In the genomic region with DNA sequence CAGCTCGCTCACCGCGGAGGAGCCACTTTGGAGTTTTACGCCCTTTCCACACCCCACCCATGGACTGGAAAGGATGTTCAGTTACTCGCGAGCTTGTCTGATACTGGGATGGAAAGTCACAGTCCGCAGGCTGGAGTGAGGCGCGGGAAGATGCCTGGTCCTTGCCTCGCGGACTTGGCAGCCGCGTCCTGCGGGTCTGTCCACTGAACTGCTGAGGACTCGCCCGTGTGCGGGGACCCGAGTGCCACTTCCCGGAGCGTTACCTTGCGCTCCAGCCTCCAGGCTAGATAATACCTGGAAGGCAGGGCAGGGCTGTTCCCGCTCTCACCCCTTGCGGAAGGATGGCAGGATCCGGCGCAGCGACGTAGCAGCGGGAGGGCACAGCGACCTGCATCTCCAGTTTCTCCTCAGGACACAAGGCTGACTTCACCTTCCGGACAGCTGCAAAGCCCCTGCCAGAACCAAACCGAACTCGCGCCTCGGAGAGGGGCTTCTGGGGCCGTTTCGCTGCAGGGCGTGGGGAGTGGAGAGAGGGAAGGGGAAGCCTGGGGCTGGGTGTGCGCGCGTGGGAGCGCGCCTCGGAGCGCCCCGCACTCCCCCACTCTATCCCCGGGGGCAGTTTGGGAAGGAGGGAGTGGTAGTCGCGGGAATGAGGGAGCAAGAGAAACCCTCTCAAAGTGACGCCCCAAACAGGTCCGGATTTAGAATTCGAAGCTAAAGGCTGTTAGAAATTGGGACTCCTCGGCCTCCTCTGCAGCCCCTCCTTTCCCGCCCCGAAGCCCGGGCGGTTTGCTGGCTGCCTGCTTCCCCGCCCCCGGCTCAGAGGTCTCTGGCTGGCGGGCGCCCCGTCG, we compare ENCODE assay signal across 8 cellular contexts. TPM values are rescaled to one million over a fixed set of nuclear protein-coding genes. Genes with fewer than 3 reads are reported as not detected.
DNase-seq lines count a peak whose midpoint lies in the region; ATAC-seq, FAIRE-seq and TF ChIP-seq lines count a peak whose summit lies in the region.

A gene (plus strand): TSS at position 822 of the 851 bp plus-strand sequence.

- DNase-seq in BJ (ENCODE audit: low read depth) (no peak), NCI-H69 (lab: John Stamatoyannopoulos, UW) (peak; percentile 69), iPS DF 6.9 (ENCODE audit: low read depth, low spot score) (no peak), small intestine (no peak), SHP77 treated with DMSO at 0.1 percent for 48 hours (lab: John Stamatoyannopoulos, UW) (no peak)
- DNase-seq in activated naive CD8-positive, alpha-beta T cell treated with anti-CD3 and anti-CD28 coated beads, Interleukin-2, amount 50 U/mL, for 16 hours (ENCODE audit: low read depth, low spot score), result peak; percentile 1

- H3K9me3 ChIP-seq in iPS DF 6.9 (ENCODE audit: control insufficient read depth, insufficient read depth, low read length) (no peaks in the 10 kb centered on the region), small intestine (ENCODE audit: control insufficient read depth, low read depth) (no peaks in the 10 kb centered on the region)

- ATAC-seq in GM19452 (IDR thresholded peaks at IDR 0.05; ENCODE audit: unreplicated experiment) (peak; percentile 2), GM18867 (IDR thresholded peaks at IDR 0.05; ENCODE audit: unreplicated experiment) (no peak)

- WGBS in iPS DF 6.9 (ENCODE audit: insufficient coverage, insufficient read length), result no CpG with 5 or more reads among the region's 62 CpGs
- 1 to 5% (median 4%) methylated on average over 57 to 62 of the region's 62 CpGs for WGBS in small intestine, 3 donors

- no peak for TF ChIP-seq CTCF in BJ (IDR thresholded peaks at IDR 0.05; ENCODE audit: insufficient read depth, low read depth, low read length)

- H3K4me1 ChIP-seq in iPS DF 6.9 (ENCODE audit: control insufficient read depth, insufficient read depth, low read length) (no peaks in the 10 kb centered on the region; the same call in 1 of the 2 replicates), small intestine (ENCODE audit: control insufficient read depth in 2 of 2, insufficient read depth in 1 of 2, low read depth in 1 of 2, low read length in 1 of 2) (no peaks in the 10 kb centered on the region)

- H3K27ac ChIP-seq in iPS DF 6.9 (ENCODE audit: low read length) (no peak within 1 kb of the TSS), small intestine (ENCODE audit: low read depth in 1 of 2, low read length in 1 of 2) (no peak within 1 kb of the TSS)

- no peak for FAIRE-seq in small intestine (lab: Jason Lieb, UNC)

- POLR2A ChIA-PET in BJ (lab: Charles Lee), result no interaction called here

- CTCF ChIA-PET in BJ (lab: Yijun Ruan, JAX), result interaction anchor here (0.8 to 7.5 kb wide), 9 partner anchors 13 to 560 kb away, joined by 3 to 117 read pairs (median 4); no protein-coding TSS in a partner anchor

- H3K4me3 ChIP-seq in BJ (ENCODE audit: low read depth, low read length), result peak within 1 kb of the TSS; percentile 66
- peak within 1 kb of the TSS; percentile 28; the same call in 1 of the 2 replicates for H3K4me3 ChIP-seq in iPS DF 6.9 (ENCODE audit: low read length)
- H3K4me3 ChIP-seq in small intestine (ENCODE audit: low read depth in 1 of 2, low read length in 2 of 2), result peak within 1 kb of the TSS; percentile 35 to 52

- H3K27me3 ChIP-seq in BJ (ENCODE audit: control insufficient read depth, insufficient read depth, low read length) (no peaks in the 10 kb centered on the region), iPS DF 6.9 (ENCODE audit: control insufficient read depth, insufficient read depth, low read length) (peaks cover 36% of the 10 kb centered on the region), small intestine (ENCODE audit: control insufficient read depth in 2 of 2, insufficient read depth in 2 of 2, low read length in 2 of 2) (peaks cover 11 to 15% of the 10 kb centered on the region in 2 donors)

- H3K36me3 ChIP-seq in BJ (ENCODE audit: control insufficient read depth, insufficient read depth, low read length) (no peaks in the 10 kb centered on the region), iPS DF 6.9 (ENCODE audit: control insufficient read depth, insufficient read depth, low read length) (no peaks in the 10 kb centered on the region), small intestine (ENCODE audit: control insufficient read depth in 2 of 2, insufficient read depth in 2 of 2, low read length in 2 of 2) (no peaks in the 10 kb centered on the region)

RNA-seq across cellular contexts. Expression of the gene that starts here (rescaled TPM):
- polyA plus RNA-seq in BJ (2011; rRNA removed) (1.4 and 1.6 TPM in 2 replicates), small intestine (under 1 TPM in 1 of 3 donors, not detected in 2; 0.92 TPM)
- 3.7 and 4.1 TPM in 2 replicates for polyA minus RNA-seq in BJ (2011; rRNA and poly(A)+ RNA removed)

Comparison
In these comparisons a context has a peak if more than half of its experiments do, and no peak if none do; other contexts are left out.
1. DNase-seq: peak in NCI-H69 (single experiment) and activated naive CD8-positive, alpha-beta T cell treated with anti-CD3 and anti-CD28 coated beads, Interleukin-2, amount 50 U/mL, for 16 hours (single experiment); none in BJ (single experiment), iPS DF 6.9 (single experiment), small intestine (single experiment) and SHP77 treated with DMSO at 0.1 percent for 48 hours (single experiment).
2. Peak in every context shown above with its lines, with median percentiles within 50 percentile points of each other: H3K4me3 ChIP-seq.